ENCODE assay signal across 8 cellular contexts in the genomic region with DNA sequence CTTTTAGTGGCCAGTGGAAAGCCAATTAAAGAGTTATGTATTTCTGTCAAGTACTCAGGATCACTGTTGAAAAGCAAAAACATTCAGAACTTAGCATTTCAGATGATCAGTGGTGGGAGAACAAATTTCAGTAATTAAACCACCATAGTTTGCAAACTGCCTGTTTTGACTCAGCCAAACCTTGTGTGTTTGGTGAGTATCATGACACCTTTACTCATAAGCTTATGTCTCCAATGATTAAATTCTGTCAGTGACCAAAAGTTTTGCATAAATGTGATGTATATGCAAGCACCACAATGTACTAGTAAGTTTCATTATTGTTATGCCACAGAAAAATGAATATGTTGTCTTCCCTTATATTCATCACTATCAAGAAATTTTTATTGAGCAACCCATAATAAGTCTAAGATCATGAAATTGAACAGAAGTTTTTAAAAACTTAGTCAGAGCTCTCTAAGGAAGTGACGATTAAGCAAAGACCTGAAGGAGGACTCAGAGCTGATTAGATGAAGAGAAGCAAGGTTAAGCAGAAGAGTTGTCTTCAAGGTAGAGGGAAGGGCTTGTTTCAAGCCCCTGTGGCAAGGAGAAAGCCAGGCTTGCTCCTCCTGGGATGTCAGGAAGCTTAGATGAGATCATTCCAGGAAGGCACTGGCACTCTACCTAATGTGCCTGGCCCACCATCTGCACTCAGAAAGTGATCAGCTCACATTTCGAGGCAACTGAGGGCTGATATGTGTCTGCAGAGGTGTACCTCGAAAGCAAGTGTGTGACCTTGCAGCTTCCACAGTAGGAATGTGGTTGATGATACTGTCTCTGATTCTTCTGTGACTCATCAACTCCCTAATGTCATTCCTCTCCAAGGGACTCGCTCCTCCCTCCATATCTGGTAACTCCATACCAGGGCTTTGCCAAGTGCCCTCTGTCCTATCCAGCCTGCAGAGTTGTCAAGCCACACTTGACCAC. TPM values are rescaled to one million over a fixed set of nuclear protein-coding genes. Genes with fewer than 3 reads are reported as not detected.
DNase-seq lines count a peak whose midpoint lies in the region; ATAC-seq and TF ChIP-seq lines count a peak whose summit lies in the region.

No MANE protein-coding gene starts in this region.

- H3K4me3 ChIP-seq in mammary epithelial cell (replicated peaks in 1 of 3; ENCODE audit: insufficient read depth in 1 of 3, low read depth in 2 of 3, low read length in 3 of 3), result no peak overlapping the region
- peak overlapping the region in 1 of 5 donors; percentile 8 for H3K4me3 ChIP-seq in subcutaneous abdominal adipose tissue (ENCODE audit: low read depth in 1 of 5, low read length in 5 of 5)
- H3K4me3 ChIP-seq in body of pancreas, result no peak overlapping the region

- peak; percentile 74 for ATAC-seq in GM19372 (IDR thresholded peaks at IDR 0.05; ENCODE audit: low read depth, unreplicated experiment)
- ATAC-seq in HG03175 (IDR thresholded peaks at IDR 0.05; ENCODE audit: unreplicated experiment), result peak; percentile 93
- ATAC-seq in body of pancreas, result no peak

- no peaks in the 10 kb centered on the region for H3K79me2 ChIP-seq in mammary epithelial cell (ENCODE audit: insufficient read depth, low read length)

- dilution Hi-C loops in mammary epithelial cell (cut with HindIII; ENCODE audit: low sequenced_read_pairs), result no loop called here

- peaks cover 5% of the 10 kb centered on the region for H3K4me1 ChIP-seq in mammary epithelial cell (ENCODE audit: insufficient read depth, low read length)
- peaks cover 3 to 26% (median 20%) of the 10 kb centered on the region in 5 donors for H3K4me1 ChIP-seq in subcutaneous abdominal adipose tissue (ENCODE audit: control insufficient read depth in 5 of 5, insufficient read depth in 5 of 5, low read length in 5 of 5)
- H3K4me1 ChIP-seq in body of pancreas, result no peaks in the 10 kb centered on the region

- TF ChIP-seq POLR2A in body of pancreas (IDR thresholded peaks at IDR 0.05), result no peak

- H3K36me3 ChIP-seq in mammary epithelial cell (ENCODE audit: insufficient read depth, low read length) (peaks cover 9% of the 10 kb centered on the region), subcutaneous abdominal adipose tissue (ENCODE audit: control insufficient read depth in 5 of 5, insufficient read depth in 5 of 5, low read length in 5 of 5) (peaks cover 0 to 15% (median 4%) of the 10 kb centered on the region in 5 donors), body of pancreas (replicated peaks in 1 of 2; ENCODE audit: insufficient read depth in 1 of 2, low read depth in 2 of 2) (no peaks in the 10 kb centered on the region)

- no peak overlapping the region for H3K27ac ChIP-seq in mammary epithelial cell (ENCODE audit: insufficient read depth, low read depth, low read length)
- peak overlapping the region; percentile 72 for H3K27ac ChIP-seq in subcutaneous abdominal adipose tissue (ENCODE audit: low read depth, low read length)
- no peak overlapping the region for H3K27ac ChIP-seq in body of pancreas

- intact Hi-C loops in mammary epithelial cell (cut with micrococcal nuclease) (no loop called here), body of pancreas (cut with DNase I) (no loop called here)

- H3K27me3 ChIP-seq in mammary epithelial cell (ENCODE audit: insufficient read depth, low read length) (no peaks in the 10 kb centered on the region), subcutaneous abdominal adipose tissue (ENCODE audit: control insufficient read depth in 5 of 5, insufficient read depth in 4 of 5, low read length in 5 of 5) (no peaks in the 10 kb centered on the region), body of pancreas (no peaks in the 10 kb centered on the region)

- in situ Hi-C loops in mammary epithelial cell (cut with MboI; ENCODE audit: low sequenced_read_pairs in 2 of 2), result no loop called here

- WGBS in mammary epithelial cell (ENCODE audit: low coverage, missing lambda C conversion rate), result 85% methylated on average over 4 of the region's 4 CpGs
- 78% methylated on average over 4 of the region's 4 CpGs for WGBS in body of pancreas, 2 donors

- no peaks in the 10 kb centered on the region for H4K20me1 ChIP-seq in mammary epithelial cell (ENCODE audit: insufficient read depth, low read length)

- CTCF ChIA-PET in mammary epithelial cell (lab: Charles Lee; ENCODE audit: low non-redundant PET), result no interaction called here

- H3K9ac ChIP-seq in mammary epithelial cell (ENCODE audit: insufficient read depth, low read length), result no peak overlapping the region
- peak overlapping the region in 1 of 5 donors; percentile 6 for H3K9ac ChIP-seq in subcutaneous abdominal adipose tissue (ENCODE audit: low read length in 5 of 5)

- TF ChIP-seq CTCF in mammary epithelial cell (conservative IDR thresholded peaks at IDR 0.05 in 1 of 2, IDR thresholded peaks at IDR 0.05 in 1 of 2; ENCODE audit: extremely low read depth in 1 of 2, insufficient read depth in 1 of 2, low read depth in 1 of 2, low read length in 2 of 2), result no peak
- TF ChIP-seq CTCF in body of pancreas (IDR thresholded peaks at IDR 0.05), result no peak

- peak; percentile 74 for DNase-seq in AG20443 (ENCODE audit: low spot score)
- DNase-seq in mammary epithelial cell, result peak; percentile 27
- no peak for DNase-seq in SW 1271 (lab: John Stamatoyannopoulos, UW)
- DNase-seq in body of pancreas, result no peak
- no peak for DNase-seq in nucleus accumbens (lab: John Stamatoyannopoulos, UW)

- H3K9me3 ChIP-seq in mammary epithelial cell (replicated peaks; ENCODE audit: insufficient read depth, low read length) (no peaks in the 10 kb centered on the region), subcutaneous abdominal adipose tissue (ENCODE audit: control insufficient read depth in 5 of 5, low read length in 5 of 5) (no peaks in the 10 kb centered on the region), body of pancreas (no peaks in the 10 kb centered on the region)

- no peak overlapping the region for H2AFZ ChIP-seq in mammary epithelial cell (ENCODE audit: low read depth, low read length)

- no TSS peak for BruUV-seq in mammary epithelial cell (replicated peaks; lab: Mats Ljungman, UMichigan)

- no peak overlapping the region for H3K4me2 ChIP-seq in mammary epithelial cell (ENCODE audit: insufficient read depth, low read depth, low read length)

RNA-seq across cellular contexts. Expression of gene KCTD18, which starts 54.7 kb away (rescaled TPM):
- total RNA-seq in mammary epithelial cell (10 to 100 TPM; 16.4 to 19.5 TPM), body of pancreas (10 to 100 TPM; 10.5 to 42.3 TPM)
- 8.0 TPM for polyA plus RNA-seq in mammary epithelial cell
- 6.3 TPM for polyA minus RNA-seq in mammary epithelial cell

Comparison
In these comparisons a context has a peak if more than half of its experiments do, and no peak if none do; other contexts are left out.
1. DNase-seq: peak in AG20443 (single experiment) and mammary epithelial cell (single experiment); none in SW 1271 (0 of 2), body of pancreas (0 of 4) and nucleus accumbens (0 of 56).